22 cellular contexts compared by ENCODE assay signal in the genomic region with DNA sequence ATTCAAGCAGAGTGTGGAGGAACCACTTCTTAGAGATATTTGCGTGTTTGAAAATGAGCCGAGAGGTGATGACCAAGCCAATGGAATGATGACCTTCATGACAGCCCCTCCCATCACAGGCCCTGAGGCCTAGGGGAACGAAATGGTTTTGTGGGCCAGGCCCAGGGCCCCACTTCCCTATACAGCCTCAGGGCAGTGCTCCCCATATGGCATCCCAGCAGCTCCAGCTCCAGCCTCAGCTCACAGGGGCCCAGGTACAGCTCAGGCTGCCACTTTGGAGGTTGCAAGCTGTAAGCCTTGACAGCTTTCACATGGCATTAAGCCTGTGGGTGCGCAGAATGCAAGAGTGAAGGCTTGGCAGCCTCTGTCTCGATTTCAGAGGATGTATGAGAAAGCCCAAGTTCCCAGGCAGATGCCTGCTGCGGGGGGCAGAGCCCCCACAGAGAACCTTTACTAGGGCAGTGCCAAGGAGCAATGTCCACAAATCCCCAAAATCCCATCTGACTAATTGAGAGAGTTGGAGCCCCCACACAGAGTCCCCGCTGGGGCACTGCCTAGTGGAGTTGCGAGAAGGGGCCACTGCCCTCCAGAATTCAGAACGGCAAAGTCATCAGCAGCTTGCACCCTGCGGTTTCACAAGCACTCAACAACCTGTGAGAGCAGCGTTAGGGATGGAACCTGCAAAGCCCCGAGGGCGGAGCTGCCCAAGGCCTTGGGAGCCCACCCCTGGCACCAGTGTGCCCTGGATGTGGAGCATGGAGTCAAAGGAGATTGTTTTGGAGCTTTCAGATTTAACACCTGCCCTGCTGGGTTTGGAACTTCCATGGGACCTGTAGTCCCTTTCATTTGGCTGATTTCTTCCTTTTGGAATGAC.
"Had no signal": no experiment of that assay in that cellular context is flagged by ENCODE, and none has a peak within 500 bp of the region (broad histone marks: within the 10 kb centered on the region; RNA-seq: fewer than 3 reads in every experiment).

No MANE protein-coding gene starts in this region.

- H3K27ac ChIP-seq: adrenal gland, breast epithelium, gastrocnemius medialis, heart left ventricle, suprapubic skin, transverse colon had no signal

- H3K27me3 ChIP-seq: adrenal gland, breast epithelium, gastrocnemius medialis, heart left ventricle, suprapubic skin, transverse colon had no signal

- H3K27ac Mint-ChIP-seq: immature natural killer cell; natural killer cell treated with Interleukin-12 subunit alpha and Interleukin-12 subunit beta and Interleukin-15 and Interleukin-18, amount 100 ng/mL, for 72 hours; stimulated activated naive CD8-positive, alpha-beta T cell treated with anti-CD3 and anti-CD28 coated beads, Interleukin-15, Interleukin-2, amounts not matched to agents 100 ng/mL and 50 ng/mL, for 24 hours; T-helper 1 cell treated with Interleukin-12 subunit alpha and Interleukin-12 subunit beta and Interleukin-4 antibody, amounts not matched to agents 30 μg/mL and 1 μg/mL, for 36 hours had no signal

- FAIRE-seq: astrocyte, endometrium had no signal

- H3K4me3 Mint-ChIP-seq: activated T-cell treated with anti-CD3 and anti-CD28 coated beads, Interleukin-2, amount 50 U/mL, for 4 hours; immature natural killer cell; natural killer cell treated with Interleukin-12 subunit alpha and Interleukin-12 subunit beta and Interleukin-15 and Interleukin-18, amount 100 ng/mL, for 72 hours; stimulated activated naive CD8-positive, alpha-beta T cell treated with anti-CD3 and anti-CD28 coated beads, Interleukin-15, Interleukin-2, amounts not matched to agents 100 ng/mL and 50 ng/mL, for 24 hours; T-helper 1 cell treated with Interleukin-12 subunit alpha and Interleukin-12 subunit beta and Interleukin-4 antibody, amounts not matched to agents 30 μg/mL and 1 μg/mL, for 36 hours had no signal

- DNase-seq: activated CD4-positive, alpha-beta T cell treated with anti-CD3 and anti-CD28 coated beads, Interleukin-2, amount 50 U/mL, for 1 hour; activated CD8-positive, alpha-beta memory T cell treated with anti-CD3 and anti-CD28 coated beads, Interleukin-2, amount 50 U/mL, for 4 hours; activated effector memory CD4-positive, alpha-beta T cell treated with anti-CD3 and anti-CD28 coated beads, Interleukin-2, amount 50 U/mL, for 16 hours; activated T-cell treated with anti-CD3 and anti-CD28 coated beads, Interleukin-2, amount 50 U/mL, for 4 hours; adrenal gland; cerebellar nuclear complex; cortex of kidney; gastrocnemius medialis; immature natural killer cell; nucleus accumbens; retina; transverse colon had no signal

- H3K36me3 ChIP-seq: adrenal gland, breast epithelium, gastrocnemius medialis, heart left ventricle, suprapubic skin, transverse colon had no signal

- H3K9me3 ChIP-seq: gastrocnemius medialis, suprapubic skin had no signal

- H3K4me3 ChIP-seq: adrenal gland, breast epithelium, gastrocnemius medialis, heart left ventricle, lung, suprapubic skin, transverse colon had no signal

- ATAC-seq: activated naive CD4-positive, alpha-beta T cell treated with anti-CD3 and anti-CD28 coated beads, Interleukin-2, amount 50 U/mL, for 72 hours; activated T-cell treated with anti-CD3 and anti-CD28 coated beads, Interleukin-2, amount 50 U/mL, for 4 hours; gastrocnemius medialis; heart left ventricle; natural killer cell treated with Interleukin-12 subunit alpha and Interleukin-12 subunit beta and Interleukin-15 and Interleukin-18, amount 100 ng/mL, for 72 hours had no signal

- H3K4me1 ChIP-seq: breast epithelium had no signal

- H3K27me3 Mint-ChIP-seq: natural killer cell treated with Interleukin-12 subunit alpha and Interleukin-12 subunit beta and Interleukin-15 and Interleukin-18, amount 100 ng/mL, for 72 hours; stimulated activated naive CD8-positive, alpha-beta T cell treated with anti-CD3 and anti-CD28 coated beads, Interleukin-15, Interleukin-2, amounts not matched to agents 100 ng/mL and 50 ng/mL, for 24 hours had no signal
